33 cellular contexts compared by ENCODE assay signal in the genomic region with DNA sequence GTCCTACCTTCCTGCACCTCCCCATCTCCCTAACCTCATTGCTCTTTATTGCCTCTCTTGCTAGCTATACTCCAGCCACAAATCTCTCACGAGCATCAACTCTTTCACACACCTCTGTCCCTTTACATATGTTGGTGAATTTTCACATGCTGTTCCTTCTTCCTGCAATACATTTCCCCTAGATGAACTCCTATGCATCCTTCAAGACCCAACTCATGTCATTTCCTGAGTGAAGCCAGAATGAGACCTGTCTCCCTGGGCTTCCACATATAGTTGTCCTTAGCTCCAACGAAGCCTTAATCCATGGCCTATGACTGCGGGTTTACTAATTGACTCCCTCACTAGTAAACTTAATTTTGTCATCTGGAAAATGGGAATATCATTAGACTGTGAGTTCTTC.
"Had no signal": no experiment of that assay in that cellular context is flagged by ENCODE, and none has a peak within 500 bp of the region (broad histone marks: within the 10 kb centered on the region; RNA-seq: fewer than 3 reads in every experiment).

No MANE protein-coding gene starts in this region.

- ATAC-seq: activated CD8-positive, alpha-beta memory T cell treated with anti-CD3 and anti-CD28 coated beads, Interleukin-2, amount 10 ng/mL, durations not matched to agents 7 days and 5 days; activated naive CD8-positive, alpha-beta T cell treated with anti-CD3 and anti-CD28 coated beads, Interleukin-2, amount 50 U/mL, for 24 hours had no signal

- H3K9me3 Mint-ChIP-seq: activated CD4-positive, alpha-beta memory T cell treated with anti-CD3 and anti-CD28 coated beads for 36 hours; activated naive CD4-positive, alpha-beta T cell treated with anti-CD3 and anti-CD28 coated beads, Interleukin-2, amount 10 ng/mL, durations not matched to agents 7 days and 5 days; activated naive CD8-positive, alpha-beta T cell treated with anti-CD3 and anti-CD28 coated beads, Interleukin-2, amount 50 U/mL, for 24 hours had no signal

- H3K27ac Mint-ChIP-seq: activated B cell treated with CpG ODN at 0.5 μM for 24 hours; activated CD4-positive, alpha-beta memory T cell treated with anti-CD3 and anti-CD28 coated beads for 36 hours; activated CD8-positive, alpha-beta memory T cell treated with anti-CD3 and anti-CD28 coated beads, Interleukin-2, amount 10 ng/mL, durations not matched to agents 7 days and 5 days; activated naive CD4-positive, alpha-beta T cell treated with anti-CD3 and anti-CD28 coated beads, Interleukin-2, amount 10 ng/mL, durations not matched to agents 7 days and 5 days; activated naive CD8-positive, alpha-beta T cell; activated naive CD8-positive, alpha-beta T cell treated with anti-CD3 and anti-CD28 coated beads, Interleukin-2, amount 50 U/mL, for 24 hours had no signal

- DNase-seq: activated B cell treated with CpG ODN at 0.5 μM for 24 hours; activated CD4-positive, alpha-beta memory T cell treated with anti-CD3 and anti-CD28 coated beads for 36 hours; activated CD4-positive, alpha-beta T cell treated with anti-CD3 and anti-CD28 coated beads for 4 hours; activated CD4-positive, alpha-beta T cell treated with anti-CD3 and anti-CD28 coated beads, Interleukin-2, amount 50 U/mL, for 1 hour; activated CD4-positive, CD25-positive, alpha-beta regulatory T cell treated with anti-CD3 and anti-CD28 coated beads, Interleukin-2, amount 50 U/mL, for 72 hours; activated CD8-positive, alpha-beta memory T cell treated with anti-CD3 and anti-CD28 coated beads for 24 hours; activated CD8-positive, alpha-beta memory T cell treated with anti-CD3 and anti-CD28 coated beads, Interleukin-2, amount 10 ng/mL, durations not matched to agents 7 days and 5 days; activated CD8-positive, alpha-beta memory T cell treated with anti-CD3 and anti-CD28 coated beads, Interleukin-2, amount 50 U/mL, for 48 hours; activated effector memory CD4-positive, alpha-beta T cell treated with Interleukin-2 at 50 U/mL for 16 hours; activated naive CD4-positive, alpha-beta T cell treated with anti-CD3 and anti-CD28 coated beads, Interleukin-2, amount 10 ng/mL, durations not matched to agents 7 days and 5 days; activated naive CD8-positive, alpha-beta T cell treated with anti-CD3 and anti-CD28 coated beads, Interleukin-2, amount 50 U/mL, for 24 hours; activated T-cell treated with anti-CD3 and anti-CD28 coated beads, Interleukin-2, amount 50 U/mL, for 48 hours; anterior cingulate cortex; Karpas-422; KBM-7; MG63; NCI-H1048; NCI-H1105 treated with DMSO at 0.1 percent for 48 hours; NCI-H1436; NCI-H1694; NCI-H1930; NCI-H2081 treated with DMSO at 0.1 percent for 48 hours; NCI-H524 treated with DMSO at 0.1 percent for 48 hours; Peyer's patch; RPMI8226; SHP77 treated with DMSO at 0.1 percent for 48 hours; SW 1271; T-helper 1 cell; T-helper 2 cell; T-helper 9 cell had no signal

- H3K27ac ChIP-seq: brain microvascular endothelial cell, Peyer's patch, SJSA1 had no signal

- H3K4me3 ChIP-seq: MG63, Peyer's patch, SJSA1 had no signal

- H3K36me3 ChIP-seq: brain microvascular endothelial cell, MG63, Peyer's patch had no signal

- H3K27me3 ChIP-seq: brain microvascular endothelial cell, Peyer's patch, SJSA1 had no signal

- H3K36me3 Mint-ChIP-seq: activated CD4-positive, alpha-beta memory T cell treated with anti-CD3 and anti-CD28 coated beads for 36 hours; activated CD8-positive, alpha-beta memory T cell treated with anti-CD3 and anti-CD28 coated beads, Interleukin-2, amount 10 ng/mL, durations not matched to agents 7 days and 5 days; activated naive CD4-positive, alpha-beta T cell treated with anti-CD3 and anti-CD28 coated beads, Interleukin-2, amount 10 ng/mL, durations not matched to agents 7 days and 5 days; activated naive CD8-positive, alpha-beta T cell had no signal

- H3K4me1 Mint-ChIP-seq: activated CD8-positive, alpha-beta memory T cell treated with anti-CD3 and anti-CD28 coated beads, Interleukin-2, amount 10 ng/mL, durations not matched to agents 7 days and 5 days; activated naive CD4-positive, alpha-beta T cell treated with anti-CD3 and anti-CD28 coated beads, Interleukin-2, amount 10 ng/mL, durations not matched to agents 7 days and 5 days had no signal

- H3K9me3 ChIP-seq: MG63, Peyer's patch, SJSA1 had no signal

- H3K4me3 Mint-ChIP-seq: activated B cell treated with CpG ODN at 0.5 μM for 24 hours; activated CD4-positive, alpha-beta memory T cell treated with anti-CD3 and anti-CD28 coated beads for 36 hours; activated CD8-positive, alpha-beta memory T cell treated with anti-CD3 and anti-CD28 coated beads, Interleukin-2, amount 10 ng/mL, durations not matched to agents 7 days and 5 days; activated naive CD4-positive, alpha-beta T cell treated with anti-CD3 and anti-CD28 coated beads, Interleukin-2, amount 10 ng/mL, durations not matched to agents 7 days and 5 days; activated naive CD8-positive, alpha-beta T cell; activated naive CD8-positive, alpha-beta T cell treated with anti-CD3 and anti-CD28 coated beads, Interleukin-2, amount 50 U/mL, for 24 hours had no signal

- H3K4me1 ChIP-seq: Peyer's patch had no signal
